ENCODE assay signal across 1 cellular context in genomic region chr7:150373049-150373801, GRCh38.
TF ChIP-seq lines count a peak whose summit lies in the region.

No MANE protein-coding gene starts in this region.

TF ChIP-seq in K562, 482 proteins besides CTCF, POLR2A, EP300 and RAD21 (continued from another document):
- TF ChIP-seq ZBTB12 (CRISPR knock-in tag; IDR thresholded peaks at IDR 0.05) (no peak), ZFP91 (CRISPR knock-in tag; IDR thresholded peaks at IDR 0.05) (no peak), E2F5 (CRISPR knock-in tag; IDR thresholded peaks at IDR 0.05) (no peak), CHD1 (IDR thresholded peaks at IDR 0.05; ENCODE audit: low read length) (no peak), AFF4 (CRISPR knock-in tag; IDR thresholded peaks at IDR 0.05) (no peak), HCFC1 (IDR thresholded peaks at IDR 0.05; ENCODE audit: low read depth, low read length) (no peak), ZNF134 (CRISPR knock-in tag; conservative IDR thresholded peaks at IDR 0.05) (no peak), MEIS2 (IDR thresholded peaks at IDR 0.05; ENCODE audit: partially characterized antibody) (peak; percentile 34), MEF2A (IDR thresholded peaks at IDR 0.05; ENCODE audit: control insufficient read depth, low read depth, low read length) (no peak), SAFB (IDR thresholded peaks at IDR 0.05; ENCODE audit: borderline replicate concordance, low read depth, low read length) (no peak), ZNF318 (IDR thresholded peaks at IDR 0.05; ENCODE audit: borderline replicate concordance in 1 of 2, low read depth in 1 of 2) (no peak), ZBTB5 (IDR thresholded peaks at IDR 0.05) (no peak), CXXC5 (CRISPR knock-in tag; IDR thresholded peaks at IDR 0.05) (peak; percentile 24; the same call in 1 of the 2 replicates), POLR3A (IDR thresholded peaks at IDR 0.05; ENCODE audit: borderline replicate concordance, extremely low read depth, insufficient read depth, insufficient read length) (no peak), ID3 (CRISPR knock-in tag; IDR thresholded peaks at IDR 0.05) (no peak), ID3 (tag; IDR thresholded peaks at IDR 0.05) (no peak), HBP1 (CRISPR knock-in tag; IDR thresholded peaks at IDR 0.05) (no peak), E2F8 (IDR thresholded peaks at IDR 0.05; ENCODE audit: low read depth, partially characterized antibody) (peak; percentile 17), EWSR1 (IDR thresholded peaks at IDR 0.05; ENCODE audit: borderline replicate concordance, low read depth, partially characterized antibody) (no peak), U2AF2 (optimal IDR thresholded peaks at IDR 0.05; ENCODE audit: low read depth, low read length) (no peak), MAZ (CRISPR knock-in tag; conservative IDR thresholded peaks at IDR 0.05 in 1 of 2, IDR thresholded peaks at IDR 0.05 in 1 of 2) (no peak), ZBTB26 (CRISPR knock-in tag; IDR thresholded peaks at IDR 0.05) (no peak), ZNF668 (CRISPR knock-in tag; IDR thresholded peaks at IDR 0.05) (no peak)
